Comparison of ENCODE assay signal across 1 cellular context in the genomic region with DNA sequence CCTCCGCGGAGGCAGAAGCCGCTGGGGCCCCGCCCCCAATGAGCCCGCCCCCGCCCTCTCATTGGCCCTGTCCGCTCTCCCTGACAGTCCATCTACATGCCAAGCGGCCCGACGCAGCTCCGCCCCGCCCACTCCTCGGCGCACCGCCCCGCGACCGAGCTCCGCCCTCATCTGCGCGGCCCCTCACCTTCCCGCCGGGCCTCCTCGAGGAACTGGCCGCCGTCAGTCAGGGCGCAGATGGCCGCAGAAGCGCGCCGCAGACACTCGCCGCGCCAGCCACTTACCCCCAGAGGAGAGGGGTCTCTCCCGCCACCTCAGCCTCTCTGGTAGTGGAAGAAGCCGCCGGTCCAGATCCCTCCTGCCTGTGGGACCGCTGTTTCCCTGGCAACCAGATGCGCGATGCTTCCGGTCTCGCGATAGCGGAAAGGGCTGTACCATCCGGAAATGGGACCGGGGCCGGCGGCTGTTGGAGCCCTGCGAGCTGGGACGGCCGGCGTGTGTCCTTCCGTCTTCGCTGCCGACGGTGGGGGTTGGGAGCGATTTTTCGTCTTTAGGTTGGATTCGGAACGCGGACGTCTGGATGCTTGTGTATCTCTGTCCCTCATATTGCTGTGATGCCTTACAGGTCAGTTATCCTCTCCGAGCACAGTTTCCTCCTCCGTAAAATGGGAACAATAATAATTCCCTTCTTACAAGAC.
TF ChIP-seq lines count a peak whose summit lies in the region.

A gene (minus strand): TSS at position 401 of the 698 bp plus-strand sequence. CDS start 6,317 bp downstream, outside the sequence.

TF ChIP-seq in HepG2, 621 proteins besides CTCF, POLR2A, EP300 and RAD21 (continued from another document and continues in another):
- no peak for TF ChIP-seq ZNF703 (CRISPR knock-in tag; IDR thresholded peaks at IDR 0.05; ENCODE audit: borderline replicate concordance)
- TF ChIP-seq, protein P1, sequence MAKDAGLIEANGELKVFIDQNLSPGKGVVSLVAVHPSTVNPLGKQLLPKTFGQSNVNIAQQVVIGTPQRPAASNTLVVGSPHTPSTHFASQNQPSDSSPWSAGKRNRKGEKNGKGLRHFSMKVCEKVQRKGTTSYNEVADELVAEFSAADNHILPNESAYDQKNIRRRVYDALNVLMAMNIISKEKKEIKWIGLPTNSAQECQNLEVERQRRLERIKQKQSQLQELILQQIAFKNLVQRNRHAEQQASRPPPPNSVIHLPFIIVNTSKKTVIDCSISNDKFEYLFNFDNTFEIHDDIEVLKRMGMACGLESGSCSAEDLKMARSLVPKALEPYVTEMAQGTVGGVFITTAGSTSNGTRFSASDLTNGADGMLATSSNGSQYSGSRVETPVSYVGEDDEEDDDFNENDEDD (CRISPR knock-in tag; IDR thresholded peaks at IDR 0.05; ENCODE audit: borderline replicate concordance) = peak; percentile 41; the same call in 1 of the 2 replicates
- no peak for TF ChIP-seq CENPX (CRISPR knock-in tag; IDR thresholded peaks at IDR 0.05)
- TF ChIP-seq, protein P2, sequence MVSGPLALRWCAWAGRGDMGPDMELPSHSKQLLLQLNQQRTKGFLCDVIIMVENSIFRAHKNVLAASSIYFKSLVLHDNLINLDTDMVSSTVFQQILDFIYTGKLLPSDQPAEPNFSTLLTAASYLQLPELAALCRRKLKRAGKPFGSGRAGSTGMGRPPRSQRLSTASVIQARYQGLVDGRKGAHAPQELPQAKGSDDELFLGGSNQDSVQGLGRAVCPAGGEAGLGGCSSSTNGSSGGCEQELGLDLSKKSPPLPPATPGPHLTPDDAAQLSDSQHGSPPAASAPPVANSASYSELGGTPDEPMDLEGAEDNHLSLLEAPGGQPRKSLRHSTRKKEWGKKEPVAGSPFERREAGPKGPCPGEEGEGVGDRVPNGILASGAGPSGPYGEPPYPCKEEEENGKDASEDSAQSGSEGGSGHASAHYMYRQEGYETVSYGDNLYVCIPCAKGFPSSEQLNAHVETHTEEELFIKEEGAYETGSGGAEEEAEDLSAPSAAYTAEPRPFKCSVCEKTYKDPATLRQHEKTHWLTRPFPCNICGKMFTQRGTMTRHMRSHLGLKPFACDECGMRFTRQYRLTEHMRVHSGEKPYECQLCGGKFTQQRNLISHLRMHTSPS (CRISPR knock-in tag; IDR thresholded peaks at IDR 0.05; ENCODE audit: low read depth) = no peak
- TF ChIP-seq FOXP1 (IDR thresholded peaks at IDR 0.05) = no peak
- TF ChIP-seq FOXP1 (CRISPR knock-in tag; IDR thresholded peaks at IDR 0.05) = no peak; the same call in 1 of the 2 replicates
- no peak for TF ChIP-seq FOXA1 (IDR thresholded peaks at IDR 0.05)
- TF ChIP-seq FOXA1 (CRISPR knock-in tag; IDR thresholded peaks at IDR 0.05) = no peak
- TF ChIP-seq PITX1 (CRISPR knock-in tag; IDR thresholded peaks at IDR 0.05) = no peak
- no peak for TF ChIP-seq ZFP82 (CRISPR knock-in tag; IDR thresholded peaks at IDR 0.05; ENCODE audit: borderline replicate concordance)
- peak; percentile 94 for TF ChIP-seq SAP130 (CRISPR knock-in tag; IDR thresholded peaks at IDR 0.05; ENCODE audit: low read depth)
- TF ChIP-seq MED13 (CRISPR knock-in tag; IDR thresholded peaks at IDR 0.05) = no peak
- peak; percentile 58 for TF ChIP-seq TEAD3 (CRISPR knock-in tag; optimal IDR thresholded peaks at IDR 0.05; ENCODE audit: borderline replicate concordance)
- TF ChIP-seq, protein P3, sequence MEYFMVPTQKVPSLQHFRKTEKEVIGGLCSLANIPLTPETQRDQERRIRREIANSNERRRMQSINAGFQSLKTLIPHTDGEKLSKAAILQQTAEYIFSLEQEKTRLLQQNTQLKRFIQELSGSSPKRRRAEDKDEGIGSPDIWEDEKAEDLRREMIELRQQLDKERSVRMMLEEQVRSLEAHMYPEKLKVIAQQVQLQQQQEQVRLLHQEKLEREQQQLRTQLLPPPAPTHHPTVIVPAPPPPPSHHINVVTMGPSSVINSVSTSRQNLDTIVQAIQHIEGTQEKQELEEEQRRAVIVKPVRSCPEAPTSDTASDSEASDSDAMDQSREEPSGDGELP (IDR thresholded peaks at IDR 0.05; ENCODE audit: borderline replicate concordance, low read depth) = peak; percentile 42; the same call in 1 of the 2 replicates
- TF ChIP-seq, protein P4, sequence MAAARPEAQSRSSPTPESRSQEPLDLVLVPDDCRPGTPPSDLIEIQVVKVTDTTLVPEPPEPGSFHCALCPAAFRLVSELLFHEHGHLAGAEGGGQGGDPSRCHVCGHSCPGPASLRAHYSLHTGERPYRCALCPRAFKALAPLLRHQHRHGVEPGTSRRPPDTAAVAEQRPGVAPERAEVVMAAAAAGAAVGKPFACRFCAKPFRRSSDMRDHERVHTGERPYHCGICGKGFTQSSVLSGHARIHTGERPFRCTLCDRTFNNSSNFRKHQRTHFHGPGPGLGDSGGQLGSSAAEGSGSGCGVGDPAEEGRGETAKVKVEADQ (CRISPR knock-in tag; IDR thresholded peaks at IDR 0.05; ENCODE audit: borderline replicate concordance) = no peak
- no peak for TF ChIP-seq KLF12 (CRISPR knock-in tag; IDR thresholded peaks at IDR 0.05; ENCODE audit: borderline replicate concordance)
- TF ChIP-seq, protein P5, sequence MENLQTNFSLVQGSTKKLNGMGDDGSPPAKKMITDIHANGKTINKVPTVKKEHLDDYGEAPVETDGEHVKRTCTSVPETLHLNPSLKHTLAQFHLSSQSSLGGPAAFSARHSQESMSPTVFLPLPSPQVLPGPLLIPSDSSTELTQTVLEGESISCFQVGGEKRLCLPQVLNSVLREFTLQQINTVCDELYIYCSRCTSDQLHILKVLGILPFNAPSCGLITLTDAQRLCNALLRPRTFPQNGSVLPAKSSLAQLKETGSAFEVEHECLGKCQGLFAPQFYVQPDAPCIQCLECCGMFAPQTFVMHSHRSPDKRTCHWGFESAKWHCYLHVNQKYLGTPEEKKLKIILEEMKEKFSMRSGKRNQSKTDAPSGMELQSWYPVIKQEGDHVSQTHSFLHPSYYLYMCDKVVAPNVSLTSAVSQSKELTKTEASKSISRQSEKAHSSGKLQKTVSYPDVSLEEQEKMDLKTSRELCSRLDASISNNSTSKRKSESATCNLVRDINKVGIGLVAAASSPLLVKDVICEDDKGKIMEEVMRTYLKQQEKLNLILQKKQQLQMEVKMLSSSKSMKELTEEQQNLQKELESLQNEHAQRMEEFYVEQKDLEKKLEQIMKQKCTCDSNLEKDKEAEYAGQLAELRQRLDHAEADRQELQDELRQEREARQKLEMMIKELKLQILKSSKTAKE (CRISPR knock-in tag; IDR thresholded peaks at IDR 0.05; ENCODE audit: borderline replicate concordance) = peak; percentile 56; the same call in 1 of the 2 replicates
- no peak for TF ChIP-seq ZNF841 (CRISPR knock-in tag; IDR thresholded peaks at IDR 0.05; ENCODE audit: borderline replicate concordance)
- TF ChIP-seq NR2F6 (IDR thresholded peaks at IDR 0.05) = no peak
- TF ChIP-seq NR2F6 (CRISPR knock-in tag; IDR thresholded peaks at IDR 0.05) = peak; percentile 6; the same call in 1 of the 2 replicates
- TF ChIP-seq, protein P6, sequence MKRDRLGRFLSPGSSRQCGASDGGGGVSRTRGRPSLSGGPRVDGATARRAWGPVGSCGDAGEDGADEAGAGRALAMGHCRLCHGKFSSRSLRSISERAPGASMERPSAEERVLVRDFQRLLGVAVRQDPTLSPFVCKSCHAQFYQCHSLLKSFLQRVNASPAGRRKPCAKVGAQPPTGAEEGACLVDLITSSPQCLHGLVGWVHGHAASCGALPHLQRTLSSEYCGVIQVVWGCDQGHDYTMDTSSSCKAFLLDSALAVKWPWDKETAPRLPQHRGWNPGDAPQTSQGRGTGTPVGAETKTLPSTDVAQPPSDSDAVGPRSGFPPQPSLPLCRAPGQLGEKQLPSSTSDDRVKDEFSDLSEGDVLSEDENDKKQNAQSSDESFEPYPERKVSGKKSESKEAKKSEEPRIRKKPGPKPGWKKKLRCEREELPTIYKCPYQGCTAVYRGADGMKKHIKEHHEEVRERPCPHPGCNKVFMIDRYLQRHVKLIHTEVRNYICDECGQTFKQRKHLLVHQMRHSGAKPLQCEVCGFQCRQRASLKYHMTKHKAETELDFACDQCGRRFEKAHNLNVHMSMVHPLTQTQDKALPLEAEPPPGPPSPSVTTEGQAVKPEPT (CRISPR knock-in tag; IDR thresholded peaks at IDR 0.05; ENCODE audit: low read depth) = peak; percentile 40; the same call in 1 of the 2 replicates
- no peak for TF ChIP-seq ZNF564 (CRISPR knock-in tag; IDR thresholded peaks at IDR 0.05)
- peak; percentile 87 for TF ChIP-seq YEATS2 (CRISPR knock-in tag; IDR thresholded peaks at IDR 0.05; ENCODE audit: borderline replicate concordance)
- TF ChIP-seq ZNF3 (CRISPR knock-in tag; IDR thresholded peaks at IDR 0.05) = no peak
- no peak for TF ChIP-seq AGO2 (optimal IDR thresholded peaks at IDR 0.05; ENCODE audit: low read depth, low read length)
- TF ChIP-seq TAF15 (IDR thresholded peaks at IDR 0.05; ENCODE audit: low read depth, low read length, poor library complexity, severe bottlenecking) = no peak
- peak; percentile 50; the same call in 1 of the 2 replicates for TF ChIP-seq ARHGAP35 (CRISPR knock-in tag; IDR thresholded peaks at IDR 0.05; ENCODE audit: borderline replicate concordance)
- peak; percentile 74; the same call in 1 of the 2 replicates for TF ChIP-seq AHR (CRISPR knock-in tag; IDR thresholded peaks at IDR 0.05)
- TF ChIP-seq, protein P7, sequence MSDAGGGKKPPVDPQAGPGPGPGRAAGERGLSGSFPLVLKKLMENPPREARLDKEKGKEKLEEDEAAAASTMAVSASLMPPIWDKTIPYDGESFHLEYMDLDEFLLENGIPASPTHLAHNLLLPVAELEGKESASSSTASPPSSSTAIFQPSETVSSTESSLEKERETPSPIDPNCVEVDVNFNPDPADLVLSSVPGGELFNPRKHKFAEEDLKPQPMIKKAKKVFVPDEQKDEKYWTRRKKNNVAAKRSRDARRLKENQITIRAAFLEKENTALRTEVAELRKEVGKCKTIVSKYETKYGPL (CRISPR knock-in tag; IDR thresholded peaks at IDR 0.05) = no peak
- TF ChIP-seq SRSF9 (IDR thresholded peaks at IDR 0.05; ENCODE audit: borderline replicate concordance, insufficient read depth, low read depth, low read length, poor library complexity, severe bottlenecking) = no peak
- TF ChIP-seq, protein P8, sequence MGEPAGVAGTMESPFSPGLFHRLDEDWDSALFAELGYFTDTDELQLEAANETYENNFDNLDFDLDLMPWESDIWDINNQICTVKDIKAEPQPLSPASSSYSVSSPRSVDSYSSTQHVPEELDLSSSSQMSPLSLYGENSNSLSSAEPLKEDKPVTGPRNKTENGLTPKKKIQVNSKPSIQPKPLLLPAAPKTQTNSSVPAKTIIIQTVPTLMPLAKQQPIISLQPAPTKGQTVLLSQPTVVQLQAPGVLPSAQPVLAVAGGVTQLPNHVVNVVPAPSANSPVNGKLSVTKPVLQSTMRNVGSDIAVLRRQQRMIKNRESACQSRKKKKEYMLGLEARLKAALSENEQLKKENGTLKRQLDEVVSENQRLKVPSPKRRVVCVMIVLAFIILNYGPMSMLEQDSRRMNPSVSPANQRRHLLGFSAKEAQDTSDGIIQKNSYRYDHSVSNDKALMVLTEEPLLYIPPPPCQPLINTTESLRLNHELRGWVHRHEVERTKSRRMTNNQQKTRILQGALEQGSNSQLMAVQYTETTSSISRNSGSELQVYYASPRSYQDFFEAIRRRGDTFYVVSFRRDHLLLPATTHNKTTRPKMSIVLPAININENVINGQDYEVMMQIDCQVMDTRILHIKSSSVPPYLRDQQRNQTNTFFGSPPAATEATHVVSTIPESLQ (CRISPR knock-in tag; conservative IDR thresholded peaks at IDR 0.05) = no peak
- TF ChIP-seq, protein P9, sequence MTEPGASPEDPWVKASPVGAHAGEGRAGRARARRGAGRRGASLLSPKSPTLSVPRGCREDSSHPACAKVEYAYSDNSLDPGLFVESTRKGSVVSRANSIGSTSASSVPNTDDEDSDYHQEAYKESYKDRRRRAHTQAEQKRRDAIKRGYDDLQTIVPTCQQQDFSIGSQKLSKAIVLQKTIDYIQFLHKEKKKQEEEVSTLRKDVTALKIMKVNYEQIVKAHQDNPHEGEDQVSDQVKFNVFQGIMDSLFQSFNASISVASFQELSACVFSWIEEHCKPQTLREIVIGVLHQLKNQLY (CRISPR knock-in tag; IDR thresholded peaks at IDR 0.05) = no peak
- TF ChIP-seq ZBTB21 (CRISPR knock-in tag; IDR thresholded peaks at IDR 0.05) = no peak
- TF ChIP-seq, protein P10, sequence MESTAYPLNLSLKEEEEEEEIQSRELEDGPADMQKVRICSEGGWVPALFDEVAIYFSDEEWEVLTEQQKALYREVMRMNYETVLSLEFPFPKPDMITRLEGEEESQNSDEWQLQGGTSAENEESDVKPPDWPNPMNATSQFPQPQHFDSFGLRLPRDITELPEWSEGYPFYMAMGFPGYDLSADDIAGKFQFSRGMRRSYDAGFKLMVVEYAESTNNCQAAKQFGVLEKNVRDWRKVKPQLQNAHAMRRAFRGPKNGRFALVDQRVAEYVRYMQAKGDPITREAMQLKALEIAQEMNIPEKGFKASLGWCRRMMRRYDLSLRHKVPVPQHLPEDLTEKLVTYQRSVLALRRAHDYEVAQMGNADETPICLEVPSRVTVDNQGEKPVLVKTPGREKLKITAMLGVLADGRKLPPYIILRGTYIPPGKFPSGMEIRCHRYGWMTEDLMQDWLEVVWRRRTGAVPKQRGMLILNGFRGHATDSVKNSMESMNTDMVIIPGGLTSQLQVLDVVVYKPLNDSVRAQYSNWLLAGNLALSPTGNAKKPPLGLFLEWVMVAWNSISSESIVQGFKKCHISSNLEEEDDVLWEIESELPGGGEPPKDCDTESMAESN (CRISPR knock-in tag; conservative IDR thresholded peaks at IDR 0.05) = 0 out of 2 replicates have a peak, but pooled peaks have one; percentile 38
- TF ChIP-seq, protein P11, sequence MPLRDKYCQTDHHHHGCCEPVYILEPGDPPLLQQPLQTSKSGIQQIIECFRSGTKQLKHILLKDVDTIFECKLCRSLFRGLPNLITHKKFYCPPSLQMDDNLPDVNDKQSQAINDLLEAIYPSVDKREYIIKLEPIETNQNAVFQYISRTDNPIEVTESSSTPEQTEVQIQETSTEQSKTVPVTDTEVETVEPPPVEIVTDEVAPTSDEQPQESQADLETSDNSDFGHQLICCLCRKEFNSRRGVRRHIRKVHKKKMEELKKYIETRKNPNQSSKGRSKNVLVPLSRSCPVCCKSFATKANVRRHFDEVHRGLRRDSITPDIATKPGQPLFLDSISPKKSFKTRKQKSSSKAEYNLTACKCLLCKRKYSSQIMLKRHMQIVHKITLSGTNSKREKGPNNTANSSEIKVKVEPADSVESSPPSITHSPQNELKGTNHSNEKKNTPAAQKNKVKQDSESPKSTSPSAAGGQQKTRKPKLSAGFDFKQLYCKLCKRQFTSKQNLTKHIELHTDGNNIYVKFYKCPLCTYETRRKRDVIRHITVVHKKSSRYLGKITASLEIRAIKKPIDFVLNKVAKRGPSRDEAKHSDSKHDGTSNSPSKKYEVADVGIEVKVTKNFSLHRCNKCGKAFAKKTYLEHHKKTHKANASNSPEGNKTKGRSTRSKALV (CRISPR knock-in tag; IDR thresholded peaks at IDR 0.05) = no peak; the same call in 1 of the 2 replicates
- TF ChIP-seq SSRP1 (CRISPR knock-in tag; IDR thresholded peaks at IDR 0.05) = no peak
- TF ChIP-seq ZFP36L2 (CRISPR knock-in tag; IDR thresholded peaks at IDR 0.05) = no peak
- TF ChIP-seq MBNL3 (CRISPR knock-in tag; conservative IDR thresholded peaks at IDR 0.05) = no peak
- no peak for TF ChIP-seq ZSCAN25 (CRISPR knock-in tag; IDR thresholded peaks at IDR 0.05)
- TF ChIP-seq GABPB1 (CRISPR knock-in tag; IDR thresholded peaks at IDR 0.05) = peak; percentile 94
- no peak for TF ChIP-seq MAF1 (CRISPR knock-in tag; IDR thresholded peaks at IDR 0.05; ENCODE audit: borderline replicate concordance)
- TF ChIP-seq NFYB (CRISPR knock-in tag; IDR thresholded peaks at IDR 0.05) = peak; percentile 58
- TF ChIP-seq ZNF430 (CRISPR knock-in tag; IDR thresholded peaks at IDR 0.05) = peak; percentile 66; the same call in 1 of the 2 replicates
- no peak for TF ChIP-seq PPARG (CRISPR knock-in tag; conservative IDR thresholded peaks at IDR 0.05)
- TF ChIP-seq ZNF354B (CRISPR knock-in tag; IDR thresholded peaks at IDR 0.05) = no peak
- TF ChIP-seq ETV6 (CRISPR knock-in tag; conservative IDR thresholded peaks at IDR 0.05) = no peak
- TF ChIP-seq ZNF225 (CRISPR knock-in tag; IDR thresholded peaks at IDR 0.05) = 0 out of 2 replicates have a peak, but pooled peaks have one; percentile 59
- TF ChIP-seq KDM5A (IDR thresholded peaks at IDR 0.05; ENCODE audit: borderline replicate concordance, low read length) = peak; percentile 81
